Comparison of ENCODE assay signal across 29 cellular contexts in the genomic region with DNA sequence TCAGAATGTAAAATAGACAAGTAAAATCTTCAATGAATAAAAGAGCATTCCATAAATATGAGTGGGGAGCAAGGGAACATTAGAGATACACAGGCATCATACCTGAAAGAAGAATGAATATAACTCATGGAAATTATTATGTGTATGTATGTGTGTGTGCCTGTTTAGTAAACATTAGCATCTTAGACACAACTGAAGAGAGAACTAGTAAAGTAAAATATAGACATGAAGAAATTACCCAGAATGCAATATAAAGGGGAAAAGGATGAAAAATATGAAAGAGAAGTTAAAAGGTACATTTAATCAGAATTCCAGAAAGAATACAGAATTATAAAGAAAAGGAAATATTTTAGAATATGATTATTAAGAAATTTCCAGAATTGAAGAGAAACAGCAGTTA.
"Had no signal": no experiment of that assay in that cellular context is flagged by ENCODE, and none has a peak within 500 bp of the region (broad histone marks: within the 10 kb centered on the region; RNA-seq: fewer than 3 reads in every experiment).

No MANE protein-coding gene starts in this region.

- H3K36me3 ChIP-seq: stomach, suprapubic skin, thoracic aorta, thyroid gland, tibial artery, tibial nerve, transverse colon, upper lobe of left lung, upper lobe of right lung, uterus, vagina had no signal

- H3K9me3 ChIP-seq: suprapubic skin, testis, thoracic aorta, thyroid gland, tibial artery, transverse colon, upper lobe of left lung, upper lobe of right lung, uterus, vagina had no signal

- H3K27ac ChIP-seq: stomach, suprapubic skin, testis, thoracic aorta, thyroid gland, tibial artery, tibial nerve, transverse colon, upper lobe of left lung, upper lobe of right lung, uterus, vagina had no signal

- H3K4me1 Mint-ChIP-seq: stimulated activated effector memory CD8-positive, alpha-beta T cell treated with anti-CD3 and anti-CD28 coated beads, Interleukin-12 subunit alpha, Interleukin-12 subunit beta, amount 100 ng/mL, for 72 hours; stimulated activated memory B cell treated with anti-CD40 and anti-IgM and Interleukin-4, amounts not matched to agents 10 μg/mL and 1 μg/mL and 100 μg/mL, for 72 hours; stimulated activated naive B cell treated with anti-CD40 and anti-IgM and Interleukin-4, amounts not matched to agents 10 μg/mL and 1 μg/mL and 100 μg/mL, for 72 hours had no signal

- DNase-seq: stimulated activated CD4-positive, alpha-beta T cell treated with anti-CD3 and anti-CD28 coated beads, Interleukin-2, amount 100 ng/mL, for 48 hours; stimulated activated CD4-positive, alpha-beta T cell treated with anti-CD3 and anti-CD28 coated beads, Interleukin-4, amount 100 ng/mL, for 1 hour; stimulated activated CD4-positive, alpha-beta T cell treated with anti-CD3 and anti-CD28 coated beads, Interleukin-4, amount 100 ng/mL, for 24 hours; stimulated activated CD4-positive, alpha-beta T cell treated with anti-CD3 and anti-CD28 coated beads, Interleukin-4, amount 100 ng/mL, for 4 hours; stimulated activated CD8-positive, alpha-beta memory T cell treated with anti-CD3 and anti-CD28 coated beads, Interleukin-4, amount 100 ng/mL, for 48 hours; stimulated activated naive B cell treated with anti-CD40 and anti-IgM and Interleukin-4, amounts not matched to agents 10 μg/mL and 1 μg/mL and 100 μg/mL, for 72 hours; stimulated activated naive CD4-positive, alpha-beta T cell; stimulated activated naive CD4-positive, alpha-beta T cell treated with Interleukin-2 at 50 U/mL for 16 hours; stimulated activated naive CD8-positive, alpha-beta T cell treated with anti-CD3 and anti-CD28 coated beads, Interleukin-15, amount 100 ng/mL, for 72 hours; stimulated activated naive CD8-positive, alpha-beta T cell treated with anti-CD3 and anti-CD28 coated beads, Interleukin-15, Interleukin-2, amounts not matched to agents 100 U/mL and 50 U/mL, for 24 hours; stomach; substantia nigra; testis; thyroid gland; tibial artery; transverse colon; trophoblast cell; upper lobe of left lung; upper lobe of right lung; uterus had no signal

- H3K4me3 Mint-ChIP-seq: stimulated activated effector memory CD8-positive, alpha-beta T cell treated with anti-CD3 and anti-CD28 coated beads, Interleukin-12 subunit alpha, Interleukin-12 subunit beta, amount 100 ng/mL, for 72 hours; stimulated activated memory B cell treated with anti-CD40 and anti-IgM and Interleukin-4, amounts not matched to agents 10 μg/mL and 1 μg/mL and 100 μg/mL, for 72 hours; stimulated activated naive B cell treated with anti-CD40 and anti-IgM and Interleukin-4, amounts not matched to agents 10 μg/mL and 1 μg/mL and 100 μg/mL, for 72 hours; stimulated activated naive CD8-positive, alpha-beta T cell treated with anti-CD3 and anti-CD28 coated beads, Interleukin-15, amount 100 ng/mL, for 72 hours; stimulated activated naive CD8-positive, alpha-beta T cell treated with anti-CD3 and anti-CD28 coated beads, Interleukin-15, Interleukin-2, amounts not matched to agents 100 ng/mL and 50 ng/mL, for 24 hours; type B pancreatic cell had no signal

- H3K4me1 ChIP-seq: stomach, suprapubic skin, testis, thyroid gland, tibial artery, tibial nerve, transverse colon, upper lobe of left lung, upper lobe of right lung, uterus, vagina had no signal

- H3K4me3 ChIP-seq: stomach, suprapubic skin, testis, thoracic aorta, thyroid gland, tibial artery, tibial nerve, transverse colon, upper lobe of left lung, upper lobe of right lung, uterus, vagina had no signal

- H3K27ac Mint-ChIP-seq: stimulated activated effector memory CD8-positive, alpha-beta T cell treated with anti-CD3 and anti-CD28 coated beads, Interleukin-12 subunit alpha, Interleukin-12 subunit beta, amount 100 ng/mL, for 72 hours; stimulated activated memory B cell treated with anti-CD40 and anti-IgM and Interleukin-4, amounts not matched to agents 10 μg/mL and 1 μg/mL and 100 μg/mL, for 72 hours; stimulated activated naive B cell treated with anti-CD40 and anti-IgM and Interleukin-4, amounts not matched to agents 10 μg/mL and 1 μg/mL and 100 μg/mL, for 72 hours; stimulated activated naive CD8-positive, alpha-beta T cell treated with anti-CD3 and anti-CD28 coated beads, Interleukin-15, amount 100 ng/mL, for 72 hours; stimulated activated naive CD8-positive, alpha-beta T cell treated with anti-CD3 and anti-CD28 coated beads, Interleukin-15, Interleukin-2, amounts not matched to agents 100 ng/mL and 50 ng/mL, for 24 hours; type B pancreatic cell had no signal

- H3K27me3 Mint-ChIP-seq: stimulated activated memory B cell treated with anti-CD40 and anti-IgM and Interleukin-4, amounts not matched to agents 10 μg/mL and 1 μg/mL and 100 μg/mL, for 72 hours; stimulated activated naive B cell treated with anti-CD40 and anti-IgM and Interleukin-4, amounts not matched to agents 10 μg/mL and 1 μg/mL and 100 μg/mL, for 72 hours; stimulated activated naive CD8-positive, alpha-beta T cell treated with anti-CD3 and anti-CD28 coated beads, Interleukin-15, amount 100 ng/mL, for 72 hours; stimulated activated naive CD8-positive, alpha-beta T cell treated with anti-CD3 and anti-CD28 coated beads, Interleukin-15, Interleukin-2, amounts not matched to agents 100 ng/mL and 50 ng/mL, for 24 hours had no signal

- H3K36me3 Mint-ChIP-seq: stimulated activated effector memory CD8-positive, alpha-beta T cell treated with anti-CD3 and anti-CD28 coated beads, Interleukin-12 subunit alpha, Interleukin-12 subunit beta, amount 100 ng/mL, for 72 hours; type B pancreatic cell had no signal

- H3K27me3 ChIP-seq: stomach, suprapubic skin, testis, thyroid gland, tibial artery, tibial nerve, transverse colon, upper lobe of left lung, upper lobe of right lung, uterus, vagina had no signal

- ATAC-seq: stimulated activated effector memory CD8-positive, alpha-beta T cell treated with anti-CD3 and anti-CD28 coated beads, Interleukin-12 subunit alpha, Interleukin-12 subunit beta, amount 100 ng/mL, for 72 hours; stimulated activated memory B cell treated with anti-CD40 and anti-IgM and Interleukin-4, amounts not matched to agents 10 μg/mL and 1 μg/mL and 100 μg/mL, for 72 hours; stimulated activated naive B cell treated with anti-CD40 and anti-IgM and Interleukin-4, amounts not matched to agents 10 μg/mL and 1 μg/mL and 100 μg/mL, for 72 hours; stimulated activated naive CD8-positive, alpha-beta T cell treated with anti-CD3 and anti-CD28 coated beads, Interleukin-15, amount 100 ng/mL, for 72 hours; stimulated activated naive CD8-positive, alpha-beta T cell treated with anti-CD3 and anti-CD28 coated beads, Interleukin-15, Interleukin-2, amounts not matched to agents 100 U/mL and 50 U/mL, for 24 hours; upper lobe of right lung had no signal

- FAIRE-seq: urothelium cell line had no signal
